ENCODE assay signal across 28 cellular contexts in the genomic region with DNA sequence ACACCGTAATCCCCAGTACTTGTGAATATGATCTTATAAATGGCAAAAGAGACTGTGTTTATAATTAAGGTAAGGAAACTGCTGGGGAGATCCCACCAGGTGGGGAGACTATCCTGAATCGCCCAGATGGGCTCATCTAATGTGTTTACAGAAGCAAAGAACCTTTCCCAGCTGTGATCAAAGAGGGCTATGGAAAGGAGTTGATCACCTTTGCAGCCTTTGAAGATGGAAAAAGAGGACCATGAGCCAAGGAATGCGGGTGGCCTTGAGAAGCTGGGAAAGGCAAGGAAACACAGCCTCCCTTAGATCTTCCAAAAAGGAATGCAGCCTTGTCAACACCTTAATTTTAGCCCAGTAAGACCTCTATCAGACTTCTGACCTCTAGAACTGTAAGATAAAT.
"Had no signal": no experiment of that assay in that cellular context is flagged by ENCODE, and none has a peak within 500 bp of the region (broad histone marks: within the 10 kb centered on the region; RNA-seq: fewer than 3 reads in every experiment).

No MANE protein-coding gene starts in this region.

- H3K9me3 ChIP-seq: esophagus muscularis mucosa, gastroesophageal sphincter, heart left ventricle, ovary, suprapubic skin, transverse colon, upper lobe of right lung, vagina had no signal

- H3K27ac ChIP-seq: coronary artery, esophagus muscularis mucosa, foreskin keratinocyte, gastroesophageal sphincter, heart left ventricle, ovary, suprapubic skin, transverse colon, upper lobe of right lung, vagina had no signal

- ATAC-seq: foreskin keratinocyte; gastroesophageal sphincter; heart left ventricle; left lobe of liver; naive thymus-derived CD4-positive, alpha-beta T cell; sciatic nerve; stimulated activated naive CD8-positive, alpha-beta T cell treated with anti-CD3 and anti-CD28 coated beads, Interleukin-15, amount 100 ng/mL, for 72 hours; upper lobe of right lung had no signal

- H3K4me1 ChIP-seq: esophagus muscularis mucosa, foreskin keratinocyte, gastroesophageal sphincter, heart left ventricle, suprapubic skin, transverse colon, upper lobe of right lung, vagina had no signal

- H3K36me3 ChIP-seq: esophagus muscularis mucosa, gastroesophageal sphincter, heart left ventricle, ovary, suprapubic skin, transverse colon, upper lobe of right lung, vagina had no signal

- H3K4me3 ChIP-seq: coronary artery, esophagus muscularis mucosa, gastroesophageal sphincter, heart left ventricle, ovary, smooth muscle cell, suprapubic skin, transverse colon, upper lobe of right lung, vagina had no signal

- H3K4me2 ChIP-seq: smooth muscle cell had no signal

- DNase-seq: dermis blood vessel endothelial cell; effector memory CD4-positive, alpha-beta T cell; foreskin keratinocyte; heart left ventricle; hippocampal formation; mesendoderm; midbrain; naive thymus-derived CD4-positive, alpha-beta T cell; nephron progenitor cell; nucleus accumbens; ovary; posterior cingulate gyrus; stimulated activated CD4-positive, alpha-beta T cell treated with anti-CD3 and anti-CD28 coated beads, Interleukin-12 subunit alpha, Interleukin-12 subunit beta, amount 100 ng/mL, for 4 hours; stimulated activated CD4-positive, alpha-beta T cell treated with anti-CD3 and anti-CD28 coated beads, Interleukin-1b, Interleukin-23, amount 100 ng/mL, for 48 hours; stimulated activated CD4-positive, alpha-beta T cell treated with anti-CD3 and anti-CD28 coated beads, Interleukin-4, amount 100 ng/mL, for 1 hour; stimulated activated CD8-positive, alpha-beta memory T cell treated with anti-CD3 and anti-CD28 coated beads, Interleukin-4, amount 100 ng/mL, for 48 hours; stimulated activated naive CD4-positive, alpha-beta T cell; stimulated activated naive CD8-positive, alpha-beta T cell treated with anti-CD3 and anti-CD28 coated beads, Interleukin-15, amount 100 ng/mL, for 72 hours; transverse colon; upper lobe of right lung had no signal

- H3K27me3 ChIP-seq: foreskin keratinocyte, ovary, suprapubic skin, transverse colon, upper lobe of right lung, vagina had no signal
